In genomic region chr17:7491583-7491982, GRCh38 we compare ENCODE assay signal across 25 cellular contexts. TPM values are rescaled to one million over a fixed set of nuclear protein-coding genes. Genes with fewer than 3 reads are reported as not detected.
A peak's percentile ranks its signal among the peaks of the same experiment; 100 is the strongest.
DNase-seq lines count a peak whose midpoint lies in the region; ATAC-seq and TF ChIP-seq lines count a peak whose summit lies in the region.
"Had no signal": no experiment of that assay in that cellular context is flagged by ENCODE, and none has a peak within 500 bp of the region (broad histone marks: within the 10 kb centered on the region; RNA-seq: fewer than 3 reads in every experiment).

No MANE protein-coding gene starts in this region.

- no peak for TF ChIP-seq RAD21 in liver (IDR thresholded peaks at IDR 0.05)

- H3K27ac ChIP-seq in liver (ENCODE audit: low read depth in 1 of 2, low read length in 2 of 2) (no peak overlapping the region), tibial artery (no peak overlapping the region)
- H3K27ac ChIP-seq: left lung, neutrophil, skin epidermis had no signal

- H3K36me3 ChIP-seq in liver (ENCODE audit: control insufficient read depth in 4 of 4, insufficient read depth in 3 of 4, low read depth in 1 of 4, low read length in 3 of 4) (peaks cover 1 to 10% (median 6%) of the 10 kb centered on the region in 4 donors), tibial artery (peaks cover 9 to 21% (median 9%) of the 10 kb centered on the region in 3 donors)

- H3K9ac ChIP-seq in liver (ENCODE audit: low read depth in 1 of 2, low read length in 2 of 2), result no peak overlapping the region

- 95% methylated on average over 1 of the region's 1 CpG for WGBS in liver

- no peak for DNase-seq in activated naive CD4-positive, alpha-beta T cell treated with anti-CD3 and anti-CD28 coated beads, Interleukin-2, amount 10 ng/mL, durations not matched to agents 7 days and 5 days
- no peak for DNase-seq in activated naive CD4-positive, alpha-beta T cell treated with anti-CD3 and anti-CD28 coated beads for 36 hours
- no peak for DNase-seq in activated CD8-positive, alpha-beta T cell treated with anti-CD3 and anti-CD28 coated beads for 36 hours
- DNase-seq in type B pancreatic cell (ENCODE audit: extremely low spot score, unreplicated experiment) (no peak), tibial artery (no peak), dedifferentiated amniotic fluid mesenchymal stem cell (ENCODE audit: extremely low spot score) (no peak)
- DNase-seq: ACHN; activated CD4-positive, alpha-beta T cell treated with anti-CD3 and anti-CD28 coated beads for 48 hours; activated naive CD8-positive, alpha-beta T cell treated with anti-CD3 and anti-CD28 coated beads for 36 hours; C1 segment of cervical spinal cord; DMS153; IMR-90; left lung; MG63; NCI-H1436; OCI-M1; SHP77; stimulated activated CD4-positive, alpha-beta T cell treated with anti-CD3 and anti-CD28 coated beads, Interleukin-2, amount 100 ng/mL, for 48 hours had no signal

- POLR2A ChIA-PET in activated CD8-positive, alpha-beta T cell treated with anti-CD3 and anti-CD28 coated beads for 36 hours (lab: Charles Lee), result interaction anchor here (1.0 to 1.5 kb wide), 3 partner anchors 11 to 61 kb away, joined by 4 to 6 read pairs (median 5); no protein-coding TSS in a partner anchor

- H3K9me3 ChIP-seq in liver (ENCODE audit: control insufficient read depth in 4 of 4, low read length in 3 of 4) (no peaks in the 10 kb centered on the region), tibial artery (no peaks in the 10 kb centered on the region)
- H3K9me3 ChIP-seq: left lung, MG63, neutrophil had no signal

- no peak for ATAC-seq in activated CD8-positive, alpha-beta T cell treated with anti-CD3 and anti-CD28 coated beads for 36 hours
- no peak for ATAC-seq in HG03460 (IDR thresholded peaks at IDR 0.05; ENCODE audit: unreplicated experiment)
- ATAC-seq: left lung had no signal

- no peaks in the 10 kb centered on the region for H3K9me3 Mint-ChIP-seq in activated naive CD4-positive, alpha-beta T cell treated with anti-CD3 and anti-CD28 coated beads, Interleukin-2, amount 10 ng/mL, durations not matched to agents 7 days and 5 days
- no peaks in the 10 kb centered on the region for H3K9me3 Mint-ChIP-seq in activated naive CD4-positive, alpha-beta T cell treated with anti-CD3 and anti-CD28 coated beads for 36 hours
- H3K9me3 Mint-ChIP-seq in activated CD8-positive, alpha-beta T cell treated with anti-CD3 and anti-CD28 coated beads for 36 hours, result no peaks in the 10 kb centered on the region
- H3K9me3 Mint-ChIP-seq in type B pancreatic cell, result no peaks in the 10 kb centered on the region
- H3K9me3 Mint-ChIP-seq: activated naive CD8-positive, alpha-beta T cell treated with anti-CD3 and anti-CD28 coated beads for 36 hours; mesothelial cell of epicardium had no signal

- H3K4me1 ChIP-seq in liver (ENCODE audit: control insufficient read depth in 4 of 4, insufficient read depth in 4 of 4, low read length in 3 of 4) (peaks cover 5 to 30% (median 18%) of the 10 kb centered on the region in 4 donors), tibial artery (peaks cover 0 to 31% (median 18%) of the 10 kb centered on the region in 4 donors)

- peaks cover 59% of the 10 kb centered on the region for H3K4me1 Mint-ChIP-seq in activated naive CD4-positive, alpha-beta T cell treated with anti-CD3 and anti-CD28 coated beads, Interleukin-2, amount 10 ng/mL, durations not matched to agents 7 days and 5 days
- peaks cover 61% of the 10 kb centered on the region for H3K4me1 Mint-ChIP-seq in activated naive CD4-positive, alpha-beta T cell treated with anti-CD3 and anti-CD28 coated beads for 36 hours (ENCODE audit: low read depth)
- peaks cover 57% of the 10 kb centered on the region for H3K4me1 Mint-ChIP-seq in activated CD8-positive, alpha-beta T cell treated with anti-CD3 and anti-CD28 coated beads for 36 hours (ENCODE audit: low read depth)
- H3K4me1 Mint-ChIP-seq in type B pancreatic cell (ENCODE audit: unreplicated experiment), result peaks cover 56% of the 10 kb centered on the region

- H3K4me3 Mint-ChIP-seq in activated naive CD4-positive, alpha-beta T cell treated with anti-CD3 and anti-CD28 coated beads, Interleukin-2, amount 10 ng/mL, durations not matched to agents 7 days and 5 days, result no peak overlapping the region
- no peak overlapping the region for H3K4me3 Mint-ChIP-seq in activated naive CD4-positive, alpha-beta T cell treated with anti-CD3 and anti-CD28 coated beads for 36 hours
- H3K4me3 Mint-ChIP-seq in activated CD8-positive, alpha-beta T cell treated with anti-CD3 and anti-CD28 coated beads for 36 hours, result no peak overlapping the region
- peak overlapping the region; percentile 26 for H3K4me3 Mint-ChIP-seq in type B pancreatic cell
- H3K4me3 Mint-ChIP-seq: activated naive CD8-positive, alpha-beta T cell treated with anti-CD3 and anti-CD28 coated beads for 36 hours; mesothelial cell of epicardium had no signal

- no peak overlapping the region for H3K4me3 ChIP-seq in liver (ENCODE audit: low read depth in 1 of 3, low read length in 3 of 3)
- no peak overlapping the region for H3K4me3 ChIP-seq in tibial artery
- H3K4me3 ChIP-seq: left lung, MG63, skin epidermis had no signal

- intact Hi-C loops in activated naive CD4-positive, alpha-beta T cell treated with anti-CD3 and anti-CD28 coated beads for 36 hours (cut with micrococcal nuclease), result no loop called here
- intact Hi-C loops in activated CD8-positive, alpha-beta T cell treated with anti-CD3 and anti-CD28 coated beads for 36 hours (cut with micrococcal nuclease), result no loop called here
- intact Hi-C loops in tibial artery (cut with DNase I; ENCODE audit: low total_unique reads), result no loop called here

- no peak for TF ChIP-seq CTCF in activated CD8-positive, alpha-beta T cell treated with anti-CD3 and anti-CD28 coated beads for 36 hours (IDR thresholded peaks at IDR 0.05)
- no peak for TF ChIP-seq CTCF in liver (IDR thresholded peaks at IDR 0.05; ENCODE audit: low read depth, low read length, missing input control)
- no peak for TF ChIP-seq CTCF in type B pancreatic cell (conservative IDR thresholded peaks at IDR 0.05)
- TF ChIP-seq CTCF in tibial artery (IDR thresholded peaks at IDR 0.05), result no peak

- H3K27me3 ChIP-seq in liver (ENCODE audit: control insufficient read depth in 4 of 4, insufficient read depth in 4 of 4, low read length in 3 of 4), result no peaks in the 10 kb centered on the region
- H3K27me3 ChIP-seq in tibial artery, result no peaks in the 10 kb centered on the region
- H3K27me3 ChIP-seq: left lung, MG63, neutrophil had no signal

- peak overlapping the region; percentile 20 for H3K27ac Mint-ChIP-seq in activated naive CD4-positive, alpha-beta T cell treated with anti-CD3 and anti-CD28 coated beads, Interleukin-2, amount 10 ng/mL, durations not matched to agents 7 days and 5 days
- no peak overlapping the region for H3K27ac Mint-ChIP-seq in activated naive CD4-positive, alpha-beta T cell treated with anti-CD3 and anti-CD28 coated beads for 36 hours
- peak overlapping the region; percentile 40 for H3K27ac Mint-ChIP-seq in activated CD8-positive, alpha-beta T cell treated with anti-CD3 and anti-CD28 coated beads for 36 hours
- H3K27ac Mint-ChIP-seq in type B pancreatic cell, result peak overlapping the region; percentile 62
- H3K27ac Mint-ChIP-seq: activated naive CD8-positive, alpha-beta T cell treated with anti-CD3 and anti-CD28 coated beads for 36 hours; mesothelial cell of epicardium had no signal

- H3K27me3 Mint-ChIP-seq in activated naive CD4-positive, alpha-beta T cell treated with anti-CD3 and anti-CD28 coated beads, Interleukin-2, amount 10 ng/mL, durations not matched to agents 7 days and 5 days, result no peaks in the 10 kb centered on the region
- no peaks in the 10 kb centered on the region for H3K27me3 Mint-ChIP-seq in activated naive CD4-positive, alpha-beta T cell treated with anti-CD3 and anti-CD28 coated beads for 36 hours (ENCODE audit: low read depth)
- H3K27me3 Mint-ChIP-seq in activated CD8-positive, alpha-beta T cell treated with anti-CD3 and anti-CD28 coated beads for 36 hours, result no peaks in the 10 kb centered on the region
- no peaks in the 10 kb centered on the region for H3K27me3 Mint-ChIP-seq in type B pancreatic cell
- H3K27me3 Mint-ChIP-seq: activated naive CD8-positive, alpha-beta T cell treated with anti-CD3 and anti-CD28 coated beads for 36 hours had no signal

- peaks cover 49% of the 10 kb centered on the region for H3K36me3 Mint-ChIP-seq in activated naive CD4-positive, alpha-beta T cell treated with anti-CD3 and anti-CD28 coated beads, Interleukin-2, amount 10 ng/mL, durations not matched to agents 7 days and 5 days
- peaks cover 39% of the 10 kb centered on the region for H3K36me3 Mint-ChIP-seq in activated naive CD4-positive, alpha-beta T cell treated with anti-CD3 and anti-CD28 coated beads for 36 hours (ENCODE audit: low read depth)
- peaks cover 62% of the 10 kb centered on the region for H3K36me3 Mint-ChIP-seq in activated CD8-positive, alpha-beta T cell treated with anti-CD3 and anti-CD28 coated beads for 36 hours (ENCODE audit: low read depth)
- H3K36me3 Mint-ChIP-seq in type B pancreatic cell, result peaks cover 43% of the 10 kb centered on the region

- CTCF ChIA-PET in activated naive CD4-positive, alpha-beta T cell treated with anti-CD3 and anti-CD28 coated beads, Interleukin-2, amount 10 ng/mL, durations not matched to agents 7 days and 5 days (lab: Charles Lee), result interaction anchor here (1.5 kb wide), 1 partner anchor 55 kb away, joined by 5 read pairs; no protein-coding TSS in a partner anchor
- CTCF ChIA-PET in activated naive CD4-positive, alpha-beta T cell treated with anti-CD3 and anti-CD28 coated beads for 36 hours (lab: Charles Lee), result interaction anchor here (1.2 kb wide), 1 partner anchor 38 kb away, joined by 3 read pairs; no protein-coding TSS in a partner anchor
- CTCF ChIA-PET in activated CD8-positive, alpha-beta T cell treated with anti-CD3 and anti-CD28 coated beads for 36 hours (lab: Charles Lee), result interaction anchor here (1.4 to 3.7 kb wide), 3 partner anchors 23 to 55 kb away, joined by 3 to 23 read pairs (median 5); no protein-coding TSS in a partner anchor

RNA-seq across cellular contexts. Expression of gene POLR2A, which starts 7.4 kb away (rescaled TPM):
- 100 to 1,000 TPM; 204 to 205 TPM for total RNA-seq in activated naive CD4-positive, alpha-beta T cell treated with anti-CD3 and anti-CD28 coated beads for 36 hours
- 100 to 1,000 TPM; 219 to 223 TPM for total RNA-seq in activated CD8-positive, alpha-beta T cell treated with anti-CD3 and anti-CD28 coated beads for 36 hours
- total RNA-seq in liver, result 10 to 100 TPM; 53.5 to 54.4 TPM
- polyA plus RNA-seq in liver, result 10 to 100 TPM; 13.3 to 16.2 TPM
- total RNA-seq in type B pancreatic cell (ENCODE audit: low replicate concordance), result 175 and 244 TPM in 2 replicates

RNA-seq across cellular contexts. Expression of gene SLC35G6, which starts 10.3 kb away (rescaled TPM):
- not detected for total RNA-seq in activated naive CD4-positive, alpha-beta T cell treated with anti-CD3 and anti-CD28 coated beads for 36 hours
- not detected for total RNA-seq in activated CD8-positive, alpha-beta T cell treated with anti-CD3 and anti-CD28 coated beads for 36 hours
- total RNA-seq in liver (not detected), type B pancreatic cell (ENCODE audit: low replicate concordance) (not detected in 2 replicates)
- not detected for polyA plus RNA-seq in liver
- total RNA-seq: activated naive CD8-positive, alpha-beta T cell treated with anti-CD3 and anti-CD28 coated beads for 36 hours; IMR-90; left lung; mesothelial cell of epicardium; pulmonary artery endothelial cell; subcutaneous adipose tissue had no signal
- polyA plus RNA-seq: IMR-90 had no signal

RNA-seq across cellular contexts. Expression of gene ZBTB4, which starts 12.2 kb away (rescaled TPM):
- 1 to 10 TPM; 9.2 to 9.4 TPM for total RNA-seq in activated naive CD4-positive, alpha-beta T cell treated with anti-CD3 and anti-CD28 coated beads for 36 hours
- 10 to 100 TPM; 24.3 to 24.6 TPM for total RNA-seq in activated CD8-positive, alpha-beta T cell treated with anti-CD3 and anti-CD28 coated beads for 36 hours
- 1 to 10 TPM; 4.6 to 6.0 TPM for total RNA-seq in liver
- 1 to 10 TPM; 1.5 to 5.7 TPM for polyA plus RNA-seq in liver
- 34.5 and 76.6 TPM in 2 replicates for total RNA-seq in type B pancreatic cell (ENCODE audit: low replicate concordance)

RNA-seq across cellular contexts. Expression of gene CHRNB1, which starts 46.7 kb away (rescaled TPM):
- total RNA-seq in activated naive CD4-positive, alpha-beta T cell treated with anti-CD3 and anti-CD28 coated beads for 36 hours, result 1 to 10 TPM; 5.1 to 5.9 TPM
- total RNA-seq in activated CD8-positive, alpha-beta T cell treated with anti-CD3 and anti-CD28 coated beads for 36 hours, result 10 to 100 TPM; 11.5 to 11.7 TPM
- total RNA-seq in liver (1 to 10 TPM; 4.2 to 7.4 TPM), type B pancreatic cell (ENCODE audit: low replicate concordance) (16.4 and 51.1 TPM in 2 replicates)
- 10 to 100 TPM in 1 of 2 donors, 1 to 10 TPM in 1; 7.0 to 11.5 TPM for polyA plus RNA-seq in liver

RNA-seq across cellular contexts. Expression of gene FGF11, which starts 52.3 kb away (rescaled TPM):
- total RNA-seq in activated naive CD4-positive, alpha-beta T cell treated with anti-CD3 and anti-CD28 coated beads for 36 hours, result 1 to 10 TPM; 1.3 to 1.6 TPM
- 10 to 100 TPM; 16.5 to 16.6 TPM for total RNA-seq in activated CD8-positive, alpha-beta T cell treated with anti-CD3 and anti-CD28 coated beads for 36 hours
- total RNA-seq in liver (under 1 TPM; 0.19 to 0.25 TPM), type B pancreatic cell (ENCODE audit: low replicate concordance) (21.8 and 76.0 TPM in 2 replicates)
- under 1 TPM; 0.17 to 0.21 TPM for polyA plus RNA-seq in liver
